10 cellular contexts compared by ENCODE assay signal in the genomic region with DNA sequence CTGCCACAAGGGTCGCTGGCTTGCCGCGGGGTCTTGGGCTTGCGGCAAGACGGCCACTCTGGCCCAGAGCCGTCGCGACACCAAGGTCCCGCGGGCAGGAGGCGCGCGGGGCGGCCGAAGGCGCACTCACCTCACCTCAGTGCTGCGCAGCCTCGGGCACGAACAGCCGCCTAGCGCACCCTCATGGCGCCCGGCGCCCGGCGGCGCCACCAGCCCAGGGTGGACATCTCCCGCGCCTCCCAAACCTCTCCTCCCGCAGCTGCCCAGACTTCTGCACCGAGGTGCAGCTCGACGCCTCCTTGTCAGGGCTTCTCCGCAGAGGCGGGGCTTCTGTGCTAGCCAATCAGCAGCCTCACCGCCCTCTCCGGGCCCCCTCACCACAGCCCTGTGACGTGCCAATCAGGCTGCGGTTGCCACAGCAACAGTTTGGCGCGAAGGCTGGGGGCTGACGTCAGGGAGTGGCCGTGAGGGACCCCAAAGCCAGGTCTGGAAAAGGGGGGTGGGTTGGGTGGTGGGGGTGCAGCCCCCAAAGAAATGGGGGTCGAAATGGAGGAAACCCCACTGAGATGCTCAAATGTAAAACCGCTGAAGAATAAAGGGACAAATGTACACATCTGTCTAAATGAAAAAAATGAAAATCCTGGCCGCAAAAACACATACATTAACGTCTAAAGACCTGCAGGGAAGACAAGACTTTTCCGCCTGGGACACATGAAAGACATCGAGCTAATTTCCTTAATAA. TPM values are rescaled to one million over a fixed set of nuclear protein-coding genes. Genes with fewer than 3 reads are reported as not detected.
DNase-seq lines count a peak whose midpoint lies in the region; ATAC-seq and TF ChIP-seq lines count a peak whose summit lies in the region.
"Had no signal": no experiment of that assay in that cellular context is flagged by ENCODE, and none has a peak within 500 bp of the region (broad histone marks: within the 10 kb centered on the region; RNA-seq: fewer than 3 reads in every experiment).

A gene (minus strand): TSS at position 275 of the 742 bp plus-strand sequence. CDS start 16,071 bp downstream, outside the sequence.
A gene (minus strand): TSS at position 275 of the 742 bp plus-strand sequence. CDS start 16,449 bp downstream, outside the sequence.

- peak within 1 kb of the TSS; percentile 16 for H3K4me3 ChIP-seq in fibroblast of mammary gland (ENCODE audit: control insufficient read depth, low read depth, low read length)
- peak within 1 kb of the TSS; percentile 24 to 69 for H3K4me3 ChIP-seq in muscle layer of duodenum (ENCODE audit: low read depth in 1 of 2, low read length in 2 of 2)
- peak within 1 kb of the TSS; percentile 36 for H3K4me3 ChIP-seq in upper lobe of right lung

- H3K36me3 ChIP-seq in muscle layer of duodenum (ENCODE audit: control insufficient read depth in 1 of 2, insufficient read depth in 2 of 2, low read length in 2 of 2) (no peaks in the 10 kb centered on the region), upper lobe of right lung (no peaks in the 10 kb centered on the region)

- intact Hi-C loops in activated CD8-positive, alpha-beta T cell treated with anti-CD3 and anti-CD28 coated beads for 36 hours (cut with micrococcal nuclease) = no loop called here
- intact Hi-C loops in upper lobe of right lung (cut with DNase I) = no loop called here

- no peaks in the 10 kb centered on the region for H3K4me1 ChIP-seq in muscle layer of duodenum (ENCODE audit: control insufficient read depth in 1 of 2, insufficient read depth in 2 of 2, low read length in 2 of 2)
- no peaks in the 10 kb centered on the region for H3K4me1 ChIP-seq in upper lobe of right lung

- H3K4me1 Mint-ChIP-seq in activated CD8-positive, alpha-beta T cell treated with anti-CD3 and anti-CD28 coated beads, Interleukin-2, amount 10 ng/mL, durations not matched to agents 7 days and 5 days (ENCODE audit: low read depth) = no peaks in the 10 kb centered on the region
- peaks cover 2% of the 10 kb centered on the region for H3K4me1 Mint-ChIP-seq in activated CD8-positive, alpha-beta T cell treated with anti-CD3 and anti-CD28 coated beads for 36 hours (ENCODE audit: low read depth)
- H3K4me1 Mint-ChIP-seq: memory B cell had no signal

- no peaks in the 10 kb centered on the region for H3K27me3 ChIP-seq in muscle layer of duodenum (ENCODE audit: low read depth, low read length)
- no peaks in the 10 kb centered on the region for H3K27me3 ChIP-seq in upper lobe of right lung

- H3K27me3 Mint-ChIP-seq in activated CD8-positive, alpha-beta T cell treated with anti-CD3 and anti-CD28 coated beads, Interleukin-2, amount 10 ng/mL, durations not matched to agents 7 days and 5 days (ENCODE audit: low read depth) = peaks cover 3% of the 10 kb centered on the region
- peaks cover 24% of the 10 kb centered on the region for H3K27me3 Mint-ChIP-seq in activated CD8-positive, alpha-beta T cell treated with anti-CD3 and anti-CD28 coated beads for 36 hours

- peaks cover 27% of the 10 kb centered on the region for H3K9me3 Mint-ChIP-seq in activated CD8-positive, alpha-beta T cell treated with anti-CD3 and anti-CD28 coated beads, Interleukin-2, amount 10 ng/mL, durations not matched to agents 7 days and 5 days (ENCODE audit: insufficient read depth)
- peaks cover 30% of the 10 kb centered on the region for H3K9me3 Mint-ChIP-seq in activated CD8-positive, alpha-beta T cell treated with anti-CD3 and anti-CD28 coated beads for 36 hours

- H3K27ac Mint-ChIP-seq in activated CD8-positive, alpha-beta T cell treated with anti-CD3 and anti-CD28 coated beads, Interleukin-2, amount 10 ng/mL, durations not matched to agents 7 days and 5 days = peak within 1 kb of the TSS; percentile 73
- no peak within 1 kb of the TSS for H3K27ac Mint-ChIP-seq in activated CD8-positive, alpha-beta T cell treated with anti-CD3 and anti-CD28 coated beads for 36 hours
- H3K27ac Mint-ChIP-seq: memory B cell had no signal

- H3K4me3 Mint-ChIP-seq in activated CD8-positive, alpha-beta T cell treated with anti-CD3 and anti-CD28 coated beads, Interleukin-2, amount 10 ng/mL, durations not matched to agents 7 days and 5 days = peak within 1 kb of the TSS; percentile 16
- no peak within 1 kb of the TSS for H3K4me3 Mint-ChIP-seq in activated CD8-positive, alpha-beta T cell treated with anti-CD3 and anti-CD28 coated beads for 36 hours
- H3K4me3 Mint-ChIP-seq: memory B cell had no signal

- no peak for DNase-seq in activated CD8-positive, alpha-beta T cell treated with anti-CD3 and anti-CD28 coated beads, Interleukin-2, amount 10 ng/mL, durations not matched to agents 7 days and 5 days
- no peak for DNase-seq in activated CD8-positive, alpha-beta T cell treated with anti-CD3 and anti-CD28 coated beads for 36 hours
- DNase-seq in fibroblast of mammary gland (ENCODE audit: low read depth) (peak; percentile 0), upper lobe of right lung (no peak), NCI-H1048 (lab: John Stamatoyannopoulos, UW) (no peak), HuH-7 (ENCODE audit: low spot score) (no peak), mesenteric fat pad (ENCODE audit: low spot score) (no peak)
- DNase-seq: NCI-H1436 had no signal

- no peaks in the 10 kb centered on the region for H3K9me3 ChIP-seq in muscle layer of duodenum (ENCODE audit: control insufficient read depth in 1 of 2, low read length in 2 of 2)
- H3K9me3 ChIP-seq in upper lobe of right lung = no peaks in the 10 kb centered on the region

- CTCF ChIA-PET in activated CD8-positive, alpha-beta T cell treated with anti-CD3 and anti-CD28 coated beads, Interleukin-2, amount 10 ng/mL, durations not matched to agents 7 days and 5 days (lab: Charles Lee) = no interaction called here
- CTCF ChIA-PET in activated CD8-positive, alpha-beta T cell treated with anti-CD3 and anti-CD28 coated beads for 36 hours (lab: Charles Lee) = no interaction called here

- TF ChIP-seq CTCF in activated CD8-positive, alpha-beta T cell treated with anti-CD3 and anti-CD28 coated beads for 36 hours (IDR thresholded peaks at IDR 0.05) = no peak
- TF ChIP-seq CTCF in fibroblast of mammary gland (conservative IDR thresholded peaks at IDR 0.05; ENCODE audit: control insufficient read depth, insufficient read depth, low read depth, low read length) = no peak
- no peak for TF ChIP-seq CTCF in upper lobe of right lung (IDR thresholded peaks at IDR 0.05)

- POLR2A ChIA-PET in activated CD8-positive, alpha-beta T cell treated with anti-CD3 and anti-CD28 coated beads, Interleukin-2, amount 10 ng/mL, durations not matched to agents 7 days and 5 days (lab: Charles Lee) = no interaction called here
- POLR2A ChIA-PET in activated CD8-positive, alpha-beta T cell treated with anti-CD3 and anti-CD28 coated beads for 36 hours (lab: Charles Lee) = no interaction called here

- H3K27ac ChIP-seq in muscle layer of duodenum (ENCODE audit: low read length) = no peak within 1 kb of the TSS
- no peak within 1 kb of the TSS for H3K27ac ChIP-seq in upper lobe of right lung

- no peak for ATAC-seq in activated CD8-positive, alpha-beta T cell treated with anti-CD3 and anti-CD28 coated beads, Interleukin-2, amount 10 ng/mL, durations not matched to agents 7 days and 5 days
- ATAC-seq in activated CD8-positive, alpha-beta T cell treated with anti-CD3 and anti-CD28 coated beads for 36 hours = no peak
- no peak for ATAC-seq in upper lobe of right lung

- peaks cover 19% of the 10 kb centered on the region for H3K36me3 Mint-ChIP-seq in activated CD8-positive, alpha-beta T cell treated with anti-CD3 and anti-CD28 coated beads, Interleukin-2, amount 10 ng/mL, durations not matched to agents 7 days and 5 days (ENCODE audit: low read depth)
- peaks cover 26% of the 10 kb centered on the region for H3K36me3 Mint-ChIP-seq in activated CD8-positive, alpha-beta T cell treated with anti-CD3 and anti-CD28 coated beads for 36 hours (ENCODE audit: low read depth)

RNA-seq across cellular contexts. Expression of the first gene that starts in this region (rescaled TPM):
- under 1 TPM in 1 of 2 experiments, not detected in 1; 0.05 TPM for total RNA-seq in activated CD8-positive, alpha-beta T cell treated with anti-CD3 and anti-CD28 coated beads, Interleukin-2, amount 10 ng/mL, durations not matched to agents 7 days and 5 days
- under 1 TPM; 0.09 to 0.16 TPM for total RNA-seq in activated CD8-positive, alpha-beta T cell treated with anti-CD3 and anti-CD28 coated beads for 36 hours
- total RNA-seq in upper lobe of right lung (5.7 TPM), mesenteric fat pad (13.2 TPM)

RNA-seq across cellular contexts. Expression of the second gene that starts in this region (rescaled TPM):
- total RNA-seq in activated CD8-positive, alpha-beta T cell treated with anti-CD3 and anti-CD28 coated beads, Interleukin-2, amount 10 ng/mL, durations not matched to agents 7 days and 5 days = not detected
- not detected for total RNA-seq in activated CD8-positive, alpha-beta T cell treated with anti-CD3 and anti-CD28 coated beads for 36 hours
- total RNA-seq in upper lobe of right lung (not detected), mesenteric fat pad (0.87 TPM)
